ENCODE assay signal across 30 cellular contexts in genomic region chr2:148984449-148984848, GRCh38. TPM values are rescaled to one million over a fixed set of nuclear protein-coding genes. Genes with fewer than 3 reads are reported as not detected.
"Had no signal": no experiment of that assay in that cellular context is flagged by ENCODE, and none has a peak within 500 bp of the region (broad histone marks: within the 10 kb centered on the region; RNA-seq: fewer than 3 reads in every experiment).

No MANE protein-coding gene starts in this region.

- H3K4me1 Mint-ChIP-seq: nephron progenitor cell; stimulated activated effector memory CD8-positive, alpha-beta T cell treated with anti-CD3 and anti-CD28 coated beads, Interleukin-12 subunit alpha, Interleukin-12 subunit beta, amount 100 ng/mL, for 72 hours had no signal

- H3K27ac Mint-ChIP-seq: naive thymus-derived CD8-positive, alpha-beta T cell; natural killer cell treated with Interleukin-12 subunit alpha and Interleukin-12 subunit beta and Interleukin-15 and Interleukin-18, amount 100 ng/mL, for 72 hours; progenitor cell of endocrine pancreas; stimulated activated effector memory CD8-positive, alpha-beta T cell treated with anti-CD3 and anti-CD28 coated beads, Interleukin-12 subunit alpha, Interleukin-12 subunit beta, amount 100 ng/mL, for 72 hours; stimulated activated naive B cell treated with anti-CD40 and anti-IgM and Interleukin-4, amounts not matched to agents 10 μg/mL and 1 μg/mL and 100 μg/mL, for 72 hours; stimulated activated naive CD8-positive, alpha-beta T cell treated with anti-CD3 and anti-CD28 coated beads, Interleukin-15, Interleukin-2, amounts not matched to agents 100 ng/mL and 50 ng/mL, for 24 hours; type B pancreatic cell had no signal

- H3K4me3 Mint-ChIP-seq: naive thymus-derived CD8-positive, alpha-beta T cell; natural killer cell treated with Interleukin-12 subunit alpha and Interleukin-12 subunit beta and Interleukin-15 and Interleukin-18, amount 100 ng/mL, for 72 hours; nephron progenitor cell; neural crest cell; stimulated activated effector memory CD8-positive, alpha-beta T cell treated with anti-CD3 and anti-CD28 coated beads, Interleukin-12 subunit alpha, Interleukin-12 subunit beta, amount 100 ng/mL, for 72 hours; stimulated activated naive B cell treated with anti-CD40 and anti-IgM and Interleukin-4, amounts not matched to agents 10 μg/mL and 1 μg/mL and 100 μg/mL, for 72 hours; stimulated activated naive CD8-positive, alpha-beta T cell treated with anti-CD3 and anti-CD28 coated beads, Interleukin-15, Interleukin-2, amounts not matched to agents 100 ng/mL and 50 ng/mL, for 24 hours; type B pancreatic cell had no signal

- H3K27me3 Mint-ChIP-seq: progenitor cell of endocrine pancreas; stimulated activated naive B cell treated with anti-CD40 and anti-IgM and Interleukin-4, amounts not matched to agents 10 μg/mL and 1 μg/mL and 100 μg/mL, for 72 hours; stimulated activated naive CD8-positive, alpha-beta T cell treated with anti-CD3 and anti-CD28 coated beads, Interleukin-15, Interleukin-2, amounts not matched to agents 100 ng/mL and 50 ng/mL, for 24 hours; type B pancreatic cell had no signal

- H3K27me3 ChIP-seq: ovary, right lobe of liver, sigmoid colon, stomach, thyroid gland, tibial nerve, upper lobe of right lung, uterus had no signal

- H3K4me3 ChIP-seq: ovary, psoas muscle, right lobe of liver, sigmoid colon, stomach, thoracic aorta, thyroid gland, tibial nerve, upper lobe of right lung, uterus had no signal

- DNase-seq: naive thymus-derived CD8-positive, alpha-beta T cell; nephron progenitor cell; occipital lobe; ovary; posterior cingulate gyrus; psoas muscle; right cardiac atrium; right lobe of liver; sigmoid colon; small intestine; stimulated activated CD4-positive, alpha-beta T cell treated with anti-CD3 and anti-CD28 coated beads, Interleukin-15, amount 100 ng/mL, for 24 hours; stimulated activated CD4-positive, alpha-beta T cell treated with anti-CD3 and anti-CD28 coated beads, Interleukin-2, amount 100 ng/mL, for 24 hours; stimulated activated CD4-positive, alpha-beta T cell treated with anti-CD3 and anti-CD28 coated beads, Interleukin-2, amount 100 ng/mL, for 48 hours; stimulated activated CD4-positive, alpha-beta T cell treated with anti-CD3 and anti-CD28 coated beads, Interleukin-4, amount 100 ng/mL, for 24 hours; stimulated activated naive B cell treated with anti-CD40 and anti-IgM and Interleukin-4, amounts not matched to agents 10 μg/mL and 1 μg/mL and 100 μg/mL, for 72 hours; stimulated activated naive CD4-positive, alpha-beta T cell treated with Interleukin-2 at 50 U/mL for 16 hours; stomach; thyroid gland; upper lobe of right lung; uterus had no signal

- H3K9ac ChIP-seq: parathyroid adenoma had no signal

- H3K27ac ChIP-seq: ovary, parathyroid adenoma, psoas muscle, right lobe of liver, sigmoid colon, stomach, thoracic aorta, thyroid gland, tibial nerve, upper lobe of right lung, uterus had no signal

- H3K4me1 ChIP-seq: parathyroid adenoma, psoas muscle, right lobe of liver, sigmoid colon, stomach, tibial nerve, upper lobe of right lung, uterus had no signal

- ATAC-seq: naive thymus-derived CD8-positive, alpha-beta T cell; natural killer cell treated with Interleukin-12 subunit alpha and Interleukin-12 subunit beta and Interleukin-15 and Interleukin-18, amount 100 ng/mL, for 72 hours; psoas muscle; right cardiac atrium; right lobe of liver; stimulated activated effector memory CD8-positive, alpha-beta T cell treated with anti-CD3 and anti-CD28 coated beads, Interleukin-12 subunit alpha, Interleukin-12 subunit beta, amount 100 ng/mL, for 72 hours; stimulated activated naive B cell treated with anti-CD40 and anti-IgM and Interleukin-4, amounts not matched to agents 10 μg/mL and 1 μg/mL and 100 μg/mL, for 72 hours; upper lobe of right lung had no signal

- FAIRE-seq: small intestine had no signal

- H3K9me3 ChIP-seq: ovary, psoas muscle, right lobe of liver, sigmoid colon, stomach, thoracic aorta, thyroid gland, tibial nerve, upper lobe of right lung, uterus had no signal

- H3K36me3 ChIP-seq: ovary, right lobe of liver, sigmoid colon, thoracic aorta, thyroid gland, tibial nerve, upper lobe of right lung, uterus had no signal

- H3K36me3 Mint-ChIP-seq: natural killer cell treated with Interleukin-12 subunit alpha and Interleukin-12 subunit beta and Interleukin-15 and Interleukin-18, amount 100 ng/mL, for 72 hours had no signal

- H2AFZ ChIP-seq: parathyroid adenoma had no signal

- H3K79me2 ChIP-seq: parathyroid adenoma had no signal

- H3K9me3 Mint-ChIP-seq: naive thymus-derived CD8-positive, alpha-beta T cell; natural killer cell treated with Interleukin-12 subunit alpha and Interleukin-12 subunit beta and Interleukin-15 and Interleukin-18, amount 100 ng/mL, for 72 hours; nephron progenitor cell; neural crest cell; stimulated activated effector memory CD8-positive, alpha-beta T cell treated with anti-CD3 and anti-CD28 coated beads, Interleukin-12 subunit alpha, Interleukin-12 subunit beta, amount 100 ng/mL, for 72 hours; stimulated activated naive B cell treated with anti-CD40 and anti-IgM and Interleukin-4, amounts not matched to agents 10 μg/mL and 1 μg/mL and 100 μg/mL, for 72 hours; stimulated activated naive CD8-positive, alpha-beta T cell treated with anti-CD3 and anti-CD28 coated beads, Interleukin-15, Interleukin-2, amounts not matched to agents 100 ng/mL and 50 ng/mL, for 24 hours; type B pancreatic cell had no signal

RNA-seq across cellular contexts. Expression of gene LYPD6B, which starts 54.0 kb away (rescaled TPM):
- total RNA-seq: naive thymus-derived CD8-positive, alpha-beta T cell; natural killer cell treated with Interleukin-12 subunit alpha and Interleukin-12 subunit beta and Interleukin-15 and Interleukin-18, amount 100 ng/mL, for 72 hours; neural crest cell; psoas muscle; right cardiac atrium; subcutaneous adipose tissue; thoracic aorta; tibial nerve had no signal
- polyA plus RNA-seq: naive thymus-derived CD8-positive, alpha-beta T cell; psoas muscle; right cardiac atrium had no signal
